Comparison of ENCODE assay signal across 18 cellular contexts in the genomic region with DNA sequence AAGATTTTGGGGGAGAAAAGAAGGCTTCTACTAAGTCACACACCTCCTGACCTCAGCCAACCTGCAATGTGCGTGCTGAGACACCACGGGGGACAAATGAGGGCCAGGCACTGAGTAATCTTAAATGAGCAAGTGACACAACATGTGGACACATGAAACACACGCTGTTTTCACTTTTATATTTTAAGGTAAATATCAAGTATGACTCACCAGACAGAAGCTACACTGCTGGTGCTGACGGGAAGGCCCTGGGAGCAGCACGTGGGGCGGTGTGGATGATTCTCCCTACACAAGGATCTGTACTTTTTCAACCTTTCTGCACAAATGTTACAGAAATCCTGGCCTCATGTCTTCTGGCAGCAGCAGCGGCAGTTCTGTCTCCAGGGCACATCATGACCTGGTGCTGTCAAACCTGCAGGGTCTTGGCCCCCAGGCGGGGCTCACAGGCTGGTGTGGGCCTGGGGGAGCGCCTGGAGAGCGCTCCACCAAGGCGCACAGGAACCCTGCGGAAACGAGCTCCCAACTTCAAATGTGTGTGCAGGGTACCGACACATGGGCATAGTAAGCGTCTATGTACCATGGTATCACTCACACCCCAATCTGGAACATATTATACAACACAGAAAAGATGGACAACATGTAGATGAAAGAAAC.
DNase-seq lines count a peak whose midpoint lies in the region; ATAC-seq, FAIRE-seq and TF ChIP-seq lines count a peak whose summit lies in the region.
"Had no signal": no experiment of that assay in that cellular context is flagged by ENCODE, and none has a peak within 500 bp of the region (broad histone marks: within the 10 kb centered on the region; RNA-seq: fewer than 3 reads in every experiment).

No MANE protein-coding gene starts in this region.

- H3K4me3 ChIP-seq in astrocyte of the spinal cord (ENCODE audit: low read depth, low read length), result no peak overlapping the region
- H3K4me3 ChIP-seq: Peyer's patch had no signal

- in situ Hi-C loops in astrocyte of the spinal cord (cut with HindIII; ENCODE audit: low sequenced_read_pairs), result no loop called here

- DNase-seq in AG20443 (ENCODE audit: low spot score) (peak; percentile 7), HCEC 1CT (peak; percentile 61), astrocyte of the spinal cord (ENCODE audit: low read depth, low spot score) (peak; percentile 71), kidney tubule cell (ENCODE audit: low spot score) (no peak), SK-N-DZ (ENCODE audit: low spot score) (no peak), KG1 (lab: John Stamatoyannopoulos, UW) (no peak)
- DNase-seq: activated CD4-positive, alpha-beta T cell treated with anti-CD3 and anti-CD28 coated beads, Interleukin-2, amount 10 ng/mL, durations not matched to agents 24 days and 14 days; activated naive CD4-positive, alpha-beta T cell treated with Interleukin-2 at 50 U/mL for 16 hours; cortex of kidney; EL; kidney glomerular epithelial cell; MV-4-11; NCI-H226; stimulated activated CD4-positive, alpha-beta T cell treated with anti-CD3 and anti-CD28 coated beads, Interleukin-4, amount 100 ng/mL, for 1 hour; stimulated activated naive CD4-positive, alpha-beta T cell treated with Interleukin-2 at 50 U/mL for 16 hours had no signal

- TF ChIP-seq CTCF in astrocyte of the spinal cord (IDR thresholded peaks at IDR 0.05; ENCODE audit: low read depth, low read length), result no peak

- ATAC-seq in HG03159 (IDR thresholded peaks at IDR 0.05; ENCODE audit: unreplicated experiment), result no peak

- peak; percentile 100 for FAIRE-seq in islet of Langerhans (lab: Jason Lieb, UNC)

Comparison
In these comparisons a context has a peak if more than half of its experiments do, and no peak if none do; other contexts are left out.
1. DNase-seq: peak in AG20443 (single experiment), HCEC 1CT (single experiment) and astrocyte of the spinal cord (single experiment); none in kidney tubule cell (single experiment), SK-N-DZ (single experiment) and KG1 (single experiment).